Comparison of ENCODE assay signal across 19 cellular contexts in the genomic region with DNA sequence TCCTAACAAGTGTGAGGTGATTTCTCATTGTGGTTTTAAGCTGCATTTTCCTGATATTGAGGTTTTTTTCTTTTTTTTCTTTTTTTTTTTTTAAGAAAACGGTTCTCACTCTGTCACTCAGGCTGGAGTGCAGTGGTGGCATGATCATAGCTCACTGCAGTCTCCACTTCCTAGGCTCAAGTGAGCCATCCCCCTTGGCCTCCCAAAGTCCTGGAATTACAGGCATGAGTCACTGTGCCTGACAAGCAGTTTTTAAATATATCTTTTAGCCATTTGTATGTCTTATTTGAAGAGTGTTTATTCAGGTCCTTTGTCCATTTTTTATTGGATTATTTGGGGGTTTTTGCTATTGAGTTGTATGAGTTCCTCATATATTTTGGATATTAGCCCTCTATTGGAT. TPM values are rescaled to one million over a fixed set of nuclear protein-coding genes. Genes with fewer than 3 reads are reported as not detected.
DNase-seq lines count a peak whose midpoint lies in the region; ATAC-seq and TF ChIP-seq lines count a peak whose summit lies in the region.
"Had no signal": no experiment of that assay in that cellular context is flagged by ENCODE, and none has a peak within 500 bp of the region (broad histone marks: within the 10 kb centered on the region; RNA-seq: fewer than 3 reads in every experiment).

No MANE protein-coding gene starts in this region.

- H3K4me1 Mint-ChIP-seq in glutamatergic neuron (ENCODE audit: low read depth, unreplicated experiment) = no peaks in the 10 kb centered on the region
- H3K4me1 Mint-ChIP-seq in activated naive CD4-positive, alpha-beta T cell treated with anti-CD3 and anti-CD28 coated beads for 36 hours (ENCODE audit: low read depth) = no peaks in the 10 kb centered on the region

- H3K9ac ChIP-seq in mammary epithelial cell (ENCODE audit: insufficient read depth, low read length) = no peak overlapping the region

- in situ Hi-C loops in mammary epithelial cell (cut with MboI; ENCODE audit: low sequenced_read_pairs in 2 of 2) = no loop called here

- WGBS in mammary epithelial cell (ENCODE audit: low coverage, missing lambda C conversion rate) = 69% methylated on average over 1 of the region's 1 CpG

- H3K4me2 ChIP-seq in mammary epithelial cell (ENCODE audit: insufficient read depth, low read depth, low read length) = no peak overlapping the region

- DNase-seq in Daoy (ENCODE audit: low read depth) (peak; percentile 66), LHCN-M2 (ENCODE audit: low read depth) (peak; percentile 84), mammary epithelial cell (peak; percentile 52), glomerular visceral epithelial cell (ENCODE audit: extremely low spot score) (peak; percentile 71), glutamatergic neuron (no peak), SKM-1 treated with dmso at 0.1 percent for 144 hours (lab: John Stamatoyannopoulos, UW; ENCODE audit: unreplicated experiment) (no peak)
- DNase-seq in activated naive CD4-positive, alpha-beta T cell treated with anti-CD3 and anti-CD28 coated beads for 36 hours = no peak
- DNase-seq: activated naive CD8-positive, alpha-beta T cell treated with anti-CD3 and anti-CD28 coated beads, Interleukin-2, amount 10 ng/mL, durations not matched to agents 7 days and 5 days; activated T-cell treated with anti-CD3 and anti-CD28 coated beads, Interleukin-2, amount 50 U/mL, for 72 hours; CD4-positive, CD25-positive, alpha-beta regulatory T cell; heart right ventricle; immature natural killer cell; lower lobe of right lung; NCI-H1436; NCI-H774; right lobe of liver had no signal

- H3K27ac ChIP-seq in mammary epithelial cell (ENCODE audit: insufficient read depth, low read depth, low read length) = no peak overlapping the region
- H3K27ac ChIP-seq: heart right ventricle, lower lobe of right lung, right lobe of liver had no signal

- no peak overlapping the region for H2AFZ ChIP-seq in mammary epithelial cell (ENCODE audit: low read depth, low read length)

- H4K20me1 ChIP-seq in mammary epithelial cell (ENCODE audit: insufficient read depth, low read length) = no peaks in the 10 kb centered on the region

- ATAC-seq in HG03565 (IDR thresholded peaks at IDR 0.05; ENCODE audit: unreplicated experiment) = no peak
- ATAC-seq: activated CD4-positive, CD25-positive, alpha-beta regulatory T cell treated with anti-CD3 and anti-CD28 coated beads, Interleukin-2, amount 50 U/mL, for 24 hours; activated T-cell treated with anti-CD3 and anti-CD28 coated beads, Interleukin-2, amount 50 U/mL, for 72 hours; heart right ventricle; lower lobe of right lung; right lobe of liver had no signal

- H3K27me3 Mint-ChIP-seq in glutamatergic neuron (ENCODE audit: unreplicated experiment) = no peaks in the 10 kb centered on the region
- peaks cover 2% of the 10 kb centered on the region for H3K27me3 Mint-ChIP-seq in activated naive CD4-positive, alpha-beta T cell treated with anti-CD3 and anti-CD28 coated beads for 36 hours (ENCODE audit: low read depth)
- H3K27me3 Mint-ChIP-seq: CD4-positive, CD25-positive, alpha-beta regulatory T cell had no signal

- dilution Hi-C loops in mammary epithelial cell (cut with HindIII; ENCODE audit: low sequenced_read_pairs) = no loop called here

- H3K36me3 ChIP-seq in mammary epithelial cell (ENCODE audit: insufficient read depth, low read length) = no peaks in the 10 kb centered on the region
- H3K36me3 ChIP-seq: lower lobe of right lung, right lobe of liver had no signal

- intact Hi-C loops in mammary epithelial cell (cut with micrococcal nuclease) = no loop called here
- intact Hi-C loops in activated naive CD4-positive, alpha-beta T cell treated with anti-CD3 and anti-CD28 coated beads for 36 hours (cut with micrococcal nuclease) = no loop called here

- H3K4me3 Mint-ChIP-seq in glutamatergic neuron (ENCODE audit: unreplicated experiment) = no peak overlapping the region
- H3K4me3 Mint-ChIP-seq in activated naive CD4-positive, alpha-beta T cell treated with anti-CD3 and anti-CD28 coated beads for 36 hours = no peak overlapping the region
- H3K4me3 Mint-ChIP-seq: activated naive CD8-positive, alpha-beta T cell treated with anti-CD3 and anti-CD28 coated beads, Interleukin-2, amount 10 ng/mL, durations not matched to agents 7 days and 5 days; activated T-cell treated with anti-CD3 and anti-CD28 coated beads, Interleukin-2, amount 50 U/mL, for 72 hours; CD4-positive, CD25-positive, alpha-beta regulatory T cell; immature natural killer cell; T-helper 2 cell treated with Interferon-gamma antibody and Interleukin-4, amounts not matched to agents 5 μg/mL and 100 μg/mL, for 36 hours had no signal

- no peak overlapping the region for H3K27ac Mint-ChIP-seq in glutamatergic neuron (ENCODE audit: unreplicated experiment)
- no peak overlapping the region for H3K27ac Mint-ChIP-seq in activated naive CD4-positive, alpha-beta T cell treated with anti-CD3 and anti-CD28 coated beads for 36 hours
- H3K27ac Mint-ChIP-seq: activated naive CD8-positive, alpha-beta T cell treated with anti-CD3 and anti-CD28 coated beads, Interleukin-2, amount 10 ng/mL, durations not matched to agents 7 days and 5 days; activated T-cell treated with anti-CD3 and anti-CD28 coated beads, Interleukin-2, amount 50 U/mL, for 72 hours; CD4-positive, CD25-positive, alpha-beta regulatory T cell; T-helper 2 cell treated with Interferon-gamma antibody and Interleukin-4, amounts not matched to agents 5 μg/mL and 100 μg/mL, for 36 hours had no signal

- H3K4me1 ChIP-seq in mammary epithelial cell (ENCODE audit: insufficient read depth, low read length) = peaks cover 8% of the 10 kb centered on the region
- H3K4me1 ChIP-seq: heart right ventricle, lower lobe of right lung, right lobe of liver had no signal

- TF ChIP-seq CTCF in mammary epithelial cell (conservative IDR thresholded peaks at IDR 0.05 in 1 of 2, IDR thresholded peaks at IDR 0.05 in 1 of 2; ENCODE audit: extremely low read depth in 1 of 2, insufficient read depth in 1 of 2, low read depth in 1 of 2, low read length in 2 of 2) = no peak
- no peak for TF ChIP-seq CTCF in glutamatergic neuron (IDR thresholded peaks at IDR 0.05; ENCODE audit: partially characterized antibody, unreplicated experiment)

- BruUV-seq in mammary epithelial cell (replicated peaks; lab: Mats Ljungman, UMichigan) = no TSS peak

- no peaks in the 10 kb centered on the region for H3K9me3 ChIP-seq in mammary epithelial cell (replicated peaks; ENCODE audit: insufficient read depth, low read length)
- H3K9me3 ChIP-seq: lower lobe of right lung, right lobe of liver had no signal

- no peaks in the 10 kb centered on the region for H3K27me3 ChIP-seq in mammary epithelial cell (ENCODE audit: insufficient read depth, low read length)
- H3K27me3 ChIP-seq: heart right ventricle, right lobe of liver had no signal

- H3K9me3 Mint-ChIP-seq in glutamatergic neuron (ENCODE audit: unreplicated experiment) = no peaks in the 10 kb centered on the region
- H3K9me3 Mint-ChIP-seq in activated naive CD4-positive, alpha-beta T cell treated with anti-CD3 and anti-CD28 coated beads for 36 hours = no peaks in the 10 kb centered on the region
- H3K9me3 Mint-ChIP-seq: activated T-cell treated with anti-CD3 and anti-CD28 coated beads, Interleukin-2, amount 50 U/mL, for 72 hours; T-helper 2 cell treated with Interferon-gamma antibody and Interleukin-4, amounts not matched to agents 5 μg/mL and 100 μg/mL, for 36 hours had no signal

- H3K79me2 ChIP-seq in mammary epithelial cell (ENCODE audit: insufficient read depth, low read length) = no peaks in the 10 kb centered on the region

- CTCF ChIA-PET in mammary epithelial cell (lab: Charles Lee; ENCODE audit: low non-redundant PET) = interaction anchor here (0.6 kb wide), 1 partner anchor 59 kb away, joined by 4 read pairs; no protein-coding TSS in a partner anchor
- CTCF ChIA-PET in activated naive CD4-positive, alpha-beta T cell treated with anti-CD3 and anti-CD28 coated beads for 36 hours (lab: Charles Lee) = no interaction called here

- H3K36me3 Mint-ChIP-seq in glutamatergic neuron (ENCODE audit: unreplicated experiment) = no peaks in the 10 kb centered on the region
- H3K36me3 Mint-ChIP-seq in activated naive CD4-positive, alpha-beta T cell treated with anti-CD3 and anti-CD28 coated beads for 36 hours (ENCODE audit: low read depth) = no peaks in the 10 kb centered on the region
- H3K36me3 Mint-ChIP-seq: activated naive CD8-positive, alpha-beta T cell treated with anti-CD3 and anti-CD28 coated beads, Interleukin-2, amount 10 ng/mL, durations not matched to agents 7 days and 5 days; CD4-positive, CD25-positive, alpha-beta regulatory T cell had no signal

- no peak overlapping the region for H3K4me3 ChIP-seq in mammary epithelial cell (replicated peaks in 1 of 3; ENCODE audit: insufficient read depth in 1 of 3, low read depth in 2 of 3, low read length in 3 of 3)
- H3K4me3 ChIP-seq: heart right ventricle, lower lobe of right lung, right lobe of liver had no signal

RNA-seq across cellular contexts. Expression of gene GCNT1, which starts 53.8 kb away (rescaled TPM):
- 5.5 and 6.4 TPM in 2 replicates for total RNA-seq in Daoy (2014; rRNA removed; shearing (Covaris generic))
- 15.4 and 18.7 TPM in 2 replicates for total RNA-seq in LHCN-M2 (2014; rRNA removed)
- polyA plus RNA-seq in LHCN-M2 (2012) = 10.7 TPM
- 10 to 100 TPM; 39.8 to 97.0 TPM for total RNA-seq in mammary epithelial cell
- polyA plus RNA-seq in mammary epithelial cell = 50.6 TPM
- polyA minus RNA-seq in mammary epithelial cell = 21.4 TPM
- 1.2 TPM for total RNA-seq in glutamatergic neuron (ENCODE audit: unreplicated experiment)
- under 1 TPM; 0.48 to 0.54 TPM for total RNA-seq in activated naive CD4-positive, alpha-beta T cell treated with anti-CD3 and anti-CD28 coated beads for 36 hours

Comparison
In these comparisons a context has a peak if more than half of its experiments do, and no peak if none do; other contexts are left out.
1. DNase-seq: peak in Daoy (single experiment), LHCN-M2 (single experiment), mammary epithelial cell (single experiment) and glomerular visceral epithelial cell (single experiment); none in glutamatergic neuron (single experiment), activated naive CD4-positive, alpha-beta T cell treated with anti-CD3 and anti-CD28 coated beads for 36 hours (single experiment) and SKM-1 treated with dmso at 0.1 percent for 144 hours (single experiment).